In the genomic region with DNA sequence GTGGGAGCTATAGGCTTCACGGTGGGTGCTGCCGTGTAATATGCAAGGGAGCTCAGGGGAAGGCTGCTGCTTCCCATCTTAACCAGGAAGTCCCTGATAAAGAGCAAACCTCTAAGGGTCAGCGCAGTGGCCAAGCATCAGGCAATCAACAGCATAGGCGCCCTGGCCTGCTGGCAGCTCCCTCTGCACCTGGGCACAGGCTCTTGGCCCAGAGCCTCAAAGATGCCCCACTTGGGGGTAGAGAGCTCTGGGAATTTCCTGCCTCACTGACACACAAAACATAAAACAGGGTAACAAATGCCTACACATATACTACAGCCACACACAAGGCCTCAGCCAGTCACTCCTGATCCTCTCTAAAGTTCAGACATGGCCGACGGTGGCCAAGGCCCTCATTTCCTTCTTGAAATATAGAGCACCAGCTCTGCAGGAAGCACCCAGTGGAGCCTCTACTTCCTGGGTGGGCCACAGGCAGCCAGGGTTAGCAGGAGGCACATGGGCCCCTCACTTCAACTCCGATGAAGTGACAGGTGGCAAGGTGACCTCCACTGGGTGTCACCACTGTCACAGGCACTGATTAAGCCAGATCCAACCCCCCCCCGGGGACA, we compare ENCODE assay signal across 18 cellular contexts.
"Had no signal": no experiment of that assay in that cellular context is flagged by ENCODE, and none has a peak within 500 bp of the region (broad histone marks: within the 10 kb centered on the region; RNA-seq: fewer than 3 reads in every experiment).

No MANE protein-coding gene starts in this region.

- H3K4me3 ChIP-seq: body of pancreas, colonic mucosa, hepatocyte, left ventricle myocardium inferior, mucosa of descending colon, tibial artery had no signal

- ATAC-seq: body of pancreas; mucosa of descending colon; naive thymus-derived CD4-positive, alpha-beta T cell had no signal

- H3K79me2 ChIP-seq: hepatocyte, parathyroid adenoma had no signal

- H3K36me3 ChIP-seq: colonic mucosa, neutrophil had no signal

- H3K27me3 Mint-ChIP-seq: naive thymus-derived CD4-positive, alpha-beta T cell had no signal

- H3K4me2 ChIP-seq: hepatocyte had no signal

- H2AFZ ChIP-seq: hepatocyte, parathyroid adenoma had no signal

- H3K9ac ChIP-seq: parathyroid adenoma had no signal

- H3K27ac ChIP-seq: body of pancreas, colonic mucosa, hepatocyte, left ventricle myocardium inferior, neutrophil, parathyroid adenoma, tibial artery had no signal

- H3K27me3 ChIP-seq: body of pancreas, colonic mucosa, hepatocyte, neutrophil, tibial artery had no signal

- H3K27ac Mint-ChIP-seq: activated naive CD4-positive, alpha-beta T cell treated with anti-CD3 and anti-CD28 coated beads for 36 hours; activated T-helper 2 cell treated with anti-CD3 and anti-CD28 coated beads, Interferon-gamma antibody, Interleukin-2, Interleukin-4, amounts not matched to agents 10 μg/mL and 5 μg/mL and 100 μg/mL, durations not matched to agents 14 hours and 24 hours and 36 hours had no signal

- H3K4me3 Mint-ChIP-seq: activated naive CD4-positive, alpha-beta T cell treated with anti-CD3 and anti-CD28 coated beads for 36 hours had no signal

- H3K9me3 ChIP-seq: body of pancreas, colonic mucosa, left ventricle myocardium inferior, mucosa of descending colon, neutrophil, tibial artery had no signal

- H3K4me1 ChIP-seq: body of pancreas, colonic mucosa, parathyroid adenoma, tibial artery had no signal

- H3K9me3 Mint-ChIP-seq: activated naive CD4-positive, alpha-beta T cell treated with anti-CD3 and anti-CD28 coated beads for 36 hours; activated T-helper 2 cell treated with anti-CD3 and anti-CD28 coated beads, Interferon-gamma antibody, Interleukin-2, Interleukin-4, amounts not matched to agents 10 μg/mL and 5 μg/mL and 100 μg/mL, durations not matched to agents 14 hours and 24 hours and 36 hours; naive thymus-derived CD4-positive, alpha-beta T cell had no signal

- DNase-seq: activated CD4-positive, alpha-beta T cell treated with anti-CD3 and anti-CD28 coated beads for 1 hour; activated naive CD4-positive, alpha-beta T cell treated with anti-CD3 and anti-CD28 coated beads for 36 hours; amygdala; body of pancreas; caudate nucleus; colonic mucosa; left ventricle myocardium inferior; mucosa of descending colon; naive thymus-derived CD4-positive, alpha-beta T cell; retina; stimulated activated CD4-positive, alpha-beta T cell treated with anti-CD3 and anti-CD28 coated beads, Interleukin-12 subunit alpha, Interleukin-12 subunit beta, amount 100 ng/mL, for 4 hours; stimulated activated CD4-positive, alpha-beta T cell treated with anti-CD3 and anti-CD28 coated beads, Interleukin-2, amount 100 ng/mL, for 24 hours; T1000; tibial artery had no signal
